Comparison of ENCODE assay signal across 26 cellular contexts in the genomic region with DNA sequence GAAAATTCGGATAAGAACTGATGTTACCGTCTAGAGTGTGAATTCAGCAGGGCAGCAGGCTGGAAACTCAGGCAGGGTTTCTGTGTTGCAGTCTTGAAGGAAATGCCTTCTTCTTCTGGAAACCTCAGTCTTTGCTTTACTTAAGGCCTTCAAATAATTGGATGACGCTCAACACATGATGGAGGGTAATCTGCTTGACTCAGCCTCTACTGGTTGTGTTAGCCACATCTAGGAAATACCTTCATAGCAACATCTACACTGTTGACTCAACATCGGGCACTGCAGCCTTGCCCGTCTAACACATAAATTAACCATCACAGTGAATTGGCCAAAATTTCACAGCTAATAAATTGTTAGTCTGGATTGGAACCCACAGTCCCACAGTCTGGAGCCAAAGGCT.
"Had no signal": no experiment of that assay in that cellular context is flagged by ENCODE, and none has a peak within 500 bp of the region (broad histone marks: within the 10 kb centered on the region; RNA-seq: fewer than 3 reads in every experiment).

No MANE protein-coding gene starts in this region.

- DNase-seq: effector CD8-positive, alpha-beta T cell; endodermal cell; foreskin fibroblast; heart left ventricle; kidney; left lung; mesendoderm; midbrain; naive thymus-derived CD4-positive, alpha-beta T cell; stimulated activated CD4-positive, alpha-beta T cell treated with anti-CD3 and anti-CD28 coated beads, Interleukin-4, amount 100 ng/mL, for 4 hours; stimulated activated naive CD8-positive, alpha-beta T cell treated with anti-CD3 and anti-CD28 coated beads, Interleukin-15, Interleukin-2, amounts not matched to agents 100 U/mL and 50 U/mL, for 24 hours; substantia nigra; testis; tibial artery had no signal

- H3K27me3 ChIP-seq: gastroesophageal sphincter, heart left ventricle, hepatocyte, left lung, neural progenitor cell, testis, tibial artery had no signal

- H3K27me3 Mint-ChIP-seq: dendritic cell treated with granulocyte-macrophage colony-stimulating factor and Interleukin-4, amounts not matched to agents 40 ng/mL and 50 ng/mL, for 4 days; stimulated activated memory B cell treated with anti-CD40 and anti-IgM and Interleukin-4, amounts not matched to agents 10 μg/mL and 1 μg/mL and 100 μg/mL, for 72 hours had no signal

- H3K9ac ChIP-seq: neural progenitor cell, parathyroid adenoma had no signal

- H3K4me1 Mint-ChIP-seq: nephron, neural progenitor cell had no signal

- H3K4me1 ChIP-seq: neural progenitor cell, parathyroid adenoma had no signal

- ATAC-seq: esophagus mucosa; gastroesophageal sphincter; heart left ventricle; left lung; naive thymus-derived CD4-positive, alpha-beta T cell; sciatic nerve; stimulated activated memory B cell treated with anti-CD40 and anti-IgM and Interleukin-4, amounts not matched to agents 10 μg/mL and 1 μg/mL and 100 μg/mL, for 72 hours; stimulated activated naive CD8-positive, alpha-beta T cell treated with anti-CD3 and anti-CD28 coated beads, Interleukin-15, Interleukin-2, amounts not matched to agents 100 U/mL and 50 U/mL, for 24 hours had no signal

- H3K9me3 ChIP-seq: gastroesophageal sphincter, heart left ventricle, left lung, testis, tibial artery had no signal

- H3K9me3 Mint-ChIP-seq: dendritic cell treated with granulocyte-macrophage colony-stimulating factor and Interleukin-4, amounts not matched to agents 40 ng/mL and 50 ng/mL, for 4 days; endodermal cell; naive thymus-derived CD4-positive, alpha-beta T cell; nephron; neural progenitor cell; stimulated activated memory B cell treated with anti-CD40 and anti-IgM and Interleukin-4, amounts not matched to agents 10 μg/mL and 1 μg/mL and 100 μg/mL, for 72 hours; type B pancreatic cell had no signal

- H2AFZ ChIP-seq: hepatocyte, neural progenitor cell, parathyroid adenoma had no signal

- H3K27ac ChIP-seq: epithelial cell of prostate, gastroesophageal sphincter, heart left ventricle, hepatocyte, left lung, neural progenitor cell, parathyroid adenoma, testis, tibial artery had no signal

- H3K4me2 ChIP-seq: hepatocyte, neural progenitor cell had no signal

- H3K4me3 Mint-ChIP-seq: dendritic cell treated with granulocyte-macrophage colony-stimulating factor and Interleukin-4, amounts not matched to agents 40 ng/mL and 50 ng/mL, for 4 days; endodermal cell; naive thymus-derived CD4-positive, alpha-beta T cell; nephron; neural progenitor cell; stimulated activated memory B cell treated with anti-CD40 and anti-IgM and Interleukin-4, amounts not matched to agents 10 μg/mL and 1 μg/mL and 100 μg/mL, for 72 hours; type B pancreatic cell had no signal

- H3K4me3 ChIP-seq: gastroesophageal sphincter, heart left ventricle, hepatocyte, left lung, neural progenitor cell, testis, tibial artery had no signal

- H3K79me2 ChIP-seq: hepatocyte, parathyroid adenoma had no signal

- H3K36me3 ChIP-seq: gastroesophageal sphincter, heart left ventricle, left lung, neural progenitor cell, tibial artery had no signal

- H3K36me3 Mint-ChIP-seq: naive thymus-derived CD4-positive, alpha-beta T cell; neural progenitor cell; stimulated activated memory B cell treated with anti-CD40 and anti-IgM and Interleukin-4, amounts not matched to agents 10 μg/mL and 1 μg/mL and 100 μg/mL, for 72 hours; type B pancreatic cell had no signal

- H3K27ac Mint-ChIP-seq: dendritic cell treated with granulocyte-macrophage colony-stimulating factor and Interleukin-4, amounts not matched to agents 40 ng/mL and 50 ng/mL, for 4 days; endodermal cell; naive thymus-derived CD4-positive, alpha-beta T cell; nephron; neural progenitor cell; progenitor cell of endocrine pancreas; stimulated activated memory B cell treated with anti-CD40 and anti-IgM and Interleukin-4, amounts not matched to agents 10 μg/mL and 1 μg/mL and 100 μg/mL, for 72 hours; type B pancreatic cell had no signal
